1 cellular context compared by ENCODE assay signal in the genomic region with DNA sequence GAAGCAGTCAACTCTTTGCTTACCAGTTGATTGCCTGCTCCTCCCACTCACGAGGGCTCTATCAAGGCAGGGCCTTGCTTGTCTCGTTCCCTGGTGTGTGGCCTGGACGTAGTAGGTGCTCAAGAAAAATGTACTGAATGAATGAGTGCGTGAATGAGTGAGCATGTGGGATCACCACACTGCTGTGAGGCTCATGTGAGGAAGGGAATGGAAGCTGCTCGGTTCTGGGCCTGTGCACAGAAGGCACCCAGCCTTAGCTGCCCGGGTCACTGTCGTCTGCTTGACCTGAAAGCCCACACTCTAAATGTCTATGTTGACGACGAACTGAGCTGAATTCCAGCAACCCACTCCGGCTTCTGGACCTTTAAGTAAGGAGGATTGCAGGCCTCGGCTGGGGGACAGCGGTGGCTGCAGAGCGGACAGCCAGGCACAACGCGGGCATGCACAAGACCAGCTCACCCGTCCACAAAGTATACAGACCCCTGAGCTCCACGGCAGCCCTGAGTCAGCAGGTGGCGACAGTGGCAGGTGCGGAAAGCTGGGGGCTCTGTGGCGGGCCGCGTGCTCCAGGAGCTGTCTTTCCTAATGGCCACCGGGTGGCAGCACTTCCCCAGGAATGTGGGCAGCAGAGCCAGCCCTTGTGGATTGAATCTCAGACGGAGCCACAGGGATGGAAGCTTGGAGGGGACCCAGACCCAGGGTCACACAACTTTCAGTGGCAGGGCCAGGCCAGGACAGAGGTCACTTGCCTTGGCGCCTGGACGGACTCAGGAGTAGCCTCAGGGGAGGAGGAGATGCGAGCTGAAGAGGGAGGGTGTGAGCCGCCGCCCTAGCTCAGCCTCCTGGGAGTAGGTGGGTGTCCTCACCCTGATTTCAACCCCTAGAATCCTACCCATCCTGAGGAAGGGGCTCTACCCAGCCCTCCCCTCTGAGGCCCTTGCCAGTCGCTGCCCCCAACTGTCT.
A peak's percentile ranks its signal among the peaks of the same experiment; 100 is the strongest.
TF ChIP-seq lines count a peak whose summit lies in the region.

No MANE protein-coding gene starts in this region.

TF ChIP-seq in SK-N-SH, 30 proteins besides CTCF, POLR2A, EP300 and RAD21 (continued from another document):
- TF ChIP-seq, protein P1, sequence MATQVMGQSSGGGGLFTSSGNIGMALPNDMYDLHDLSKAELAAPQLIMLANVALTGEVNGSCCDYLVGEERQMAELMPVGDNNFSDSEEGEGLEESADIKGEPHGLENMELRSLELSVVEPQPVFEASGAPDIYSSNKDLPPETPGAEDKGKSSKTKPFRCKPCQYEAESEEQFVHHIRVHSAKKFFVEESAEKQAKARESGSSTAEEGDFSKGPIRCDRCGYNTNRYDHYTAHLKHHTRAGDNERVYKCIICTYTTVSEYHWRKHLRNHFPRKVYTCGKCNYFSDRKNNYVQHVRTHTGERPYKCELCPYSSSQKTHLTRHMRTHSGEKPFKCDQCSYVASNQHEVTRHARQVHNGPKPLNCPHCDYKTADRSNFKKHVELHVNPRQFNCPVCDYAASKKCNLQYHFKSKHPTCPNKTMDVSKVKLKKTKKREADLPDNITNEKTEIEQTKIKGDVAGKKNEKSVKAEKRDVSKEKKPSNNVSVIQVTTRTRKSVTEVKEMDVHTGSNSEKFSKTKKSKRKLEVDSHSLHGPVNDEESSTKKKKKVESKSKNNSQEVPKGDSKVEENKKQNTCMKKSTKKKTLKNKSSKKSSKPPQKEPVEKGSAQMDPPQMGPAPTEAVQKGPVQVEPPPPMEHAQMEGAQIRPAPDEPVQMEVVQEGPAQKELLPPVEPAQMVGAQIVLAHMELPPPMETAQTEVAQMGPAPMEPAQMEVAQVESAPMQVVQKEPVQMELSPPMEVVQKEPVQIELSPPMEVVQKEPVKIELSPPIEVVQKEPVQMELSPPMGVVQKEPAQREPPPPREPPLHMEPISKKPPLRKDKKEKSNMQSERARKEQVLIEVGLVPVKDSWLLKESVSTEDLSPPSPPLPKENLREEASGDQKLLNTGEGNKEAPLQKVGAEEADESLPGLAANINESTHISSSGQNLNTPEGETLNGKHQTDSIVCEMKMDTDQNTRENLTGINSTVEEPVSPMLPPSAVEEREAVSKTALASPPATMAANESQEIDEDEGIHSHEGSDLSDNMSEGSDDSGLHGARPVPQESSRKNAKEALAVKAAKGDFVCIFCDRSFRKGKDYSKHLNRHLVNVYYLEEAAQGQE (IDR thresholded peaks at IDR 0.05; ENCODE audit: low read depth, low read length) = no peak
- TF ChIP-seq FOSL2 (IDR thresholded peaks at IDR 0.05; ENCODE audit: borderline replicate concordance, low read depth) (no peak), SIN3A (IDR thresholded peaks at IDR 0.05; ENCODE audit: borderline replicate concordance, low read depth, low read length) (no peak), MXI1 (IDR thresholded peaks at IDR 0.05; ENCODE audit: low read depth, low read length) (no peak), NFIC (IDR thresholded peaks at IDR 0.05; ENCODE audit: borderline replicate concordance) (no peak), SMC3 (IDR thresholded peaks at IDR 0.05; ENCODE audit: low read depth, low read length) (peak; percentile 64)
